Comparison of ENCODE assay signal across 8 cellular contexts in the genomic region with DNA sequence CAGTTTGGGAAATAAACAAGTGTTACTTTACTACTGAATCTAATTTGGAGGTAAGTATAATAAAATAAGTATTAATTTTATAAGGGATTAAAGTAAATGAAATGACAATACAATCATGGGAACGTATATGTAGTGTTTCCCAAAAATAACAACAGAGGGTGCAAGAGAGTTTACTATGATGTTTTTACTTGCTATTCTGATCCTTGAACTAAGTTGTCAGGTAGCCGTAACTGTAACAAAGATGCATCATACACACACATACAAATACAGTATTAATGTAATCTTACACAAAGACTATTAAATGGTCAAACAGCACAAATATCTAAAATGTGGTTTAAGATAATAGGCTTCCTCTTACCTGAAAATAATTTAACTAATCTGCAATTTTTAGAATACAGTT.
DNase-seq lines count a peak whose midpoint lies in the region; ATAC-seq and TF ChIP-seq lines count a peak whose summit lies in the region.

No MANE protein-coding gene starts in this region.

- DNase-seq in ELR (ENCODE audit: low read depth) (peak; percentile 57), RWPE2 (ENCODE audit: low spot score) (no peak), fibroblast of peridontal ligament (ENCODE audit: extremely low read depth) (peak; percentile 68), gastrocnemius medialis (no peak)
- DNase-seq in stimulated activated CD4-positive, alpha-beta T cell treated with anti-CD3 and anti-CD28 coated beads, Interleukin-12 subunit alpha, Interleukin-12 subunit beta, amount 100 ng/mL, for 4 hours: no peak

- H3K27me3 ChIP-seq in RWPE2 (ENCODE audit: insufficient read depth, poor library complexity, severe bottlenecking) (no peaks in the 10 kb centered on the region), gastrocnemius medialis (no peaks in the 10 kb centered on the region)

- TF ChIP-seq POLR2A in gastrocnemius medialis (IDR thresholded peaks at IDR 0.05): no peak

- H3K27ac ChIP-seq in RWPE2 (ENCODE audit: poor library complexity, severe bottlenecking) (no peak overlapping the region), gastrocnemius medialis (no peak overlapping the region)

- ATAC-seq in HG03565 (IDR thresholded peaks at IDR 0.05; ENCODE audit: unreplicated experiment) (peak; percentile 53), RWPE2 (ENCODE audit: low read depth) (0 out of 3 replicates have a peak, but pooled peaks have one; percentile 45), gastrocnemius medialis (peak; percentile 66 to 77), HG03342 (IDR thresholded peaks at IDR 0.05; ENCODE audit: unreplicated experiment) (no peak), GM18868 (IDR thresholded peaks at IDR 0.05; ENCODE audit: unreplicated experiment) (no peak)

- H3K9me3 ChIP-seq in RWPE2 (ENCODE audit: severe bottlenecking) (peaks cover 2% of the 10 kb centered on the region), gastrocnemius medialis (no peaks in the 10 kb centered on the region)

- intact Hi-C loops in gastrocnemius medialis (cut with DNase I; ENCODE audit: low total_unique reads): loop anchor here (1.0 kb wide), 1 partner anchor 255 kb away; no protein-coding TSS in a partner anchor

- peaks cover 7% of the 10 kb centered on the region for H3K4me1 ChIP-seq in RWPE2 (ENCODE audit: insufficient read depth, poor library complexity, severe bottlenecking)
- H3K4me1 ChIP-seq in gastrocnemius medialis: peaks cover 8 to 10% of the 10 kb centered on the region in 2 donors

- H3K36me3 ChIP-seq in RWPE2 (ENCODE audit: low read depth): no peaks in the 10 kb centered on the region
- no peaks in the 10 kb centered on the region for H3K36me3 ChIP-seq in gastrocnemius medialis

- in situ Hi-C loops in gastrocnemius medialis (cut with MboI; ENCODE audit: low sequenced_read_pairs in 4 of 4): loop anchor here (5.0 to 25.0 kb wide), 4 partner anchors 94 to 414 kb away; no protein-coding TSS in a partner anchor

- H3K4me3 ChIP-seq in RWPE2 (ENCODE audit: severe bottlenecking) (no peak overlapping the region), gastrocnemius medialis (no peak overlapping the region)

- TF ChIP-seq CTCF in RWPE2 (IDR thresholded peaks at IDR 0.05; ENCODE audit: poor library complexity, severe bottlenecking) (peak; percentile 79), gastrocnemius medialis (IDR thresholded peaks at IDR 0.05 in 4 of 5, conservative IDR thresholded peaks at IDR 0.05 in 1 of 5) (peak; percentile 20 to 52 (median 44))

Comparison
In these comparisons a context has a peak if more than half of its experiments do, and no peak if none do; other contexts are left out.
1. DNase-seq: peak in ELR (single experiment) and fibroblast of peridontal ligament (single experiment); none in RWPE2 (single experiment), gastrocnemius medialis (0 of 2) and stimulated activated CD4-positive, alpha-beta T cell treated with anti-CD3 and anti-CD28 coated beads, Interleukin-12 subunit alpha, Interleukin-12 subunit beta, amount 100 ng/mL, for 4 hours (single experiment).
2. ATAC-seq: peak in HG03565 (single experiment), RWPE2 (single experiment) and gastrocnemius medialis (2 of 2); none in HG03342 (single experiment) and GM18868 (single experiment).